14 cellular contexts compared by ENCODE assay signal in genomic region chr1:201542166-201543045, GRCh38. TPM values are rescaled to one million over a fixed set of nuclear protein-coding genes. Genes with fewer than 3 reads are reported as not detected.
DNase-seq lines count a peak whose midpoint lies in the region; ATAC-seq and TF ChIP-seq lines count a peak whose summit lies in the region.
"Had no signal": no experiment of that assay in that cellular context is flagged by ENCODE, and none has a peak within 500 bp of the region (broad histone marks: within the 10 kb centered on the region; RNA-seq: fewer than 3 reads in every experiment).

No MANE protein-coding gene starts in this region.

- no peaks in the 10 kb centered on the region for H3K27me3 ChIP-seq in GM23248 (replicated peaks; ENCODE audit: insufficient read depth)
- peaks cover 0 to 28% (median 23%) of the 10 kb centered on the region in 3 donors for H3K27me3 ChIP-seq in stomach
- peaks cover 23% of the 10 kb centered on the region for H3K27me3 ChIP-seq in CD4-positive, alpha-beta memory T cell (ENCODE audit: insufficient read depth, low read length)

- peak overlapping the region in 1 of 8 donors; percentile 5 for H3K4me3 Mint-ChIP-seq in CD4-positive, alpha-beta memory T cell

- peak overlapping the region; percentile 97 for H3K9ac ChIP-seq in GM23248

- no peaks in the 10 kb centered on the region for H4K20me1 ChIP-seq in GM23248 (ENCODE audit: insufficient read depth)

- peak overlapping the region; percentile 4; the same call in 1 of the 2 replicates for H2AFZ ChIP-seq in GM23248

- H3K27ac Mint-ChIP-seq in CD4-positive, alpha-beta memory T cell: no peak overlapping the region

- CTCF ChIA-PET in CD4-positive, alpha-beta memory T cell (lab: Charles Lee; ENCODE audit: partially characterized antibody): interaction anchor here (0.7 kb wide), 1 partner anchor 17 kb away, joined by 3 read pairs; no protein-coding TSS in a partner anchor

- H3K4me1 ChIP-seq in GM23248 (ENCODE audit: insufficient read depth) (peaks cover 62% of the 10 kb centered on the region), stomach (peaks cover 21 to 55% (median 28%) of the 10 kb centered on the region in 4 donors)
- peaks cover 19% of the 10 kb centered on the region for H3K4me1 ChIP-seq in CD4-positive, alpha-beta memory T cell (ENCODE audit: insufficient read depth, low read length)

- H3K27me3 Mint-ChIP-seq in CD4-positive, alpha-beta memory T cell: peaks cover 29 to 35% of the 10 kb centered on the region in 2 donors

- 1 to 3% methylated on average over 10 of the region's 10 CpGs for WGBS in GM23248 (ENCODE audit: low coverage in 1 of 2, low lambda C conversion rate in 2 of 2, missing lambda C conversion rate in 2 of 2), 2 experiments
- WGBS in stomach, 5 donors: 71 to 86% (median 80%) methylated on average over 10 of the region's 10 CpGs

- DNase-seq in GM23248 (peak; percentile 92), amniotic epithelial cell (ENCODE audit: low read depth) (peak; percentile 59), hepatic stellate cell (ENCODE audit: low spot score) (peak; percentile 50), stomach (no peak), hypothalamus (lab: John Stamatoyannopoulos, UW) (no peak), D341Med (ENCODE audit: low spot score) (no peak)
- DNase-seq in CD4-positive, alpha-beta memory T cell: no peak
- DNase-seq: caudate nucleus, DND-41, NCI-H2029, occipital lobe, SHP77 treated with DMSO at 0.1 percent for 48 hours had no signal

- H3K4me1 Mint-ChIP-seq in CD4-positive, alpha-beta memory T cell: peaks cover 7 to 24% (median 18%) of the 10 kb centered on the region in 4 donors

- POLR2A ChIA-PET in CD4-positive, alpha-beta memory T cell (lab: Charles Lee; ENCODE audit: partially characterized antibody): no interaction called here

- no peaks in the 10 kb centered on the region for H3K9me2 ChIP-seq in GM23248 (ENCODE audit: insufficient read depth)

- peaks cover 0 to 8% of the 10 kb centered on the region in 2 donors for H3K36me3 Mint-ChIP-seq in CD4-positive, alpha-beta memory T cell

- no peak for ATAC-seq in HG03039 (IDR thresholded peaks at IDR 0.05; ENCODE audit: unreplicated experiment)

- peaks cover 66% of the 10 kb centered on the region for H3F3A ChIP-seq in GM23248 (ENCODE audit: insufficient read depth)

- no peak for TF ChIP-seq CTCF in stomach (IDR thresholded peaks at IDR 0.05)

- H3K79me2 ChIP-seq in GM23248 (ENCODE audit: insufficient read depth): peaks cover 83% of the 10 kb centered on the region

- intact Hi-C loops in stomach (cut with DNase I; ENCODE audit: low total_unique reads): no loop called here
- intact Hi-C loops in CD4-positive, alpha-beta memory T cell (cut with micrococcal nuclease): no loop called here

- peak overlapping the region; percentile 86 for H3K4me2 ChIP-seq in GM23248 (ENCODE audit: unreplicated experiment)

- TF ChIP-seq EP300 in stomach (IDR thresholded peaks at IDR 0.05): no peak

- H3K4me3 ChIP-seq in GM23248 (peak overlapping the region; percentile 91), stomach (no peak overlapping the region)
- no peak overlapping the region for H3K4me3 ChIP-seq in CD4-positive, alpha-beta memory T cell (ENCODE audit: low read length in 2 of 2)

- H3K9me3 ChIP-seq in GM23248 (ENCODE audit: low read depth): no peaks in the 10 kb centered on the region
- no peaks in the 10 kb centered on the region for H3K9me3 ChIP-seq in stomach
- no peaks in the 10 kb centered on the region for H3K9me3 ChIP-seq in CD4-positive, alpha-beta memory T cell (ENCODE audit: control insufficient read depth in 1 of 2, low read length in 2 of 2)

- in situ Hi-C loops in GM23248 (cut with MboI): no loop called here

- H3K36me3 ChIP-seq in GM23248 (ENCODE audit: low read depth): no peaks in the 10 kb centered on the region
- H3K36me3 ChIP-seq in stomach: no peaks in the 10 kb centered on the region
- H3K36me3 ChIP-seq in CD4-positive, alpha-beta memory T cell (ENCODE audit: insufficient read depth, low read length): no peaks in the 10 kb centered on the region

- H3K9me3 Mint-ChIP-seq in CD4-positive, alpha-beta memory T cell: no peaks in the 10 kb centered on the region

- TF ChIP-seq POLR2A in stomach (IDR thresholded peaks at IDR 0.05): no peak

- H3K27ac ChIP-seq in GM23248 (peak overlapping the region; percentile 91), stomach (peak overlapping the region in 4 of 5 donors; percentile 6 to 87 (median 65))
- no peak overlapping the region for H3K27ac ChIP-seq in CD4-positive, alpha-beta memory T cell (ENCODE audit: low read depth, low read length)
- H3K27ac ChIP-seq: HL-60 had no signal

RNA-seq across cellular contexts. Expression of gene NAV1, which starts 3.5 kb away (rescaled TPM):
- 79.0 and 81.8 TPM in 2 replicates for total RNA-seq in GM23248 (2014; rRNA removed; shearing (Covaris generic))
- polyA plus RNA-seq in GM23248 (2016; fragmentation: Nextera tagmentation; extraction: Ambion mirVana) (74.7 and 75.6 TPM in 2 replicates), stomach (1 to 10 TPM; 3.0 to 4.7 (median 4.7) TPM)
- 10 to 100 TPM in 4 of 5 donors, 1 to 10 TPM in 1; 8.2 to 33.0 (median 17.3) TPM for total RNA-seq in stomach
- 1 to 10 TPM; 4.7 TPM for total RNA-seq in CD4-positive, alpha-beta memory T cell
- 1 to 10 TPM in 1 of 2 donors, under 1 TPM in 1; 0.29 to 2.8 TPM for polyA plus RNA-seq in CD4-positive, alpha-beta memory T cell

RNA-seq across cellular contexts. Expression of gene CSRP1, which starts 35.5 kb away (rescaled TPM):
- total RNA-seq in GM23248 (2014; rRNA removed; shearing (Covaris generic)): 1,160 and 1,256 TPM in 2 replicates
- polyA plus RNA-seq in GM23248 (2016; fragmentation: Nextera tagmentation; extraction: Ambion mirVana) (510 and 529 TPM in 2 replicates), stomach (100 to 1,000 TPM; 220 to 641 (median 274) TPM)
- 1,000 to 10,000 TPM in 2 of 5 donors, 100 to 1,000 TPM in 3; 304 to 2,162 (median 853) TPM for total RNA-seq in stomach
- 10 to 100 TPM; 34.2 to 36.0 TPM for total RNA-seq in CD4-positive, alpha-beta memory T cell
- 10 to 100 TPM; 74.6 to 79.3 TPM for polyA plus RNA-seq in CD4-positive, alpha-beta memory T cell

Comparison
In these comparisons a context has a peak if more than half of its experiments do, and no peak if none do; other contexts are left out.
1. DNase-seq: peak in GM23248 (single experiment), amniotic epithelial cell (single experiment) and hepatic stellate cell (single experiment); none in stomach (single experiment), hypothalamus (0 of 51), CD4-positive, alpha-beta memory T cell (0 of 5) and D341Med (single experiment).
2. RNA of gene CSRP1, which starts 35.5 kb away (total RNA-seq): 1,160 to 1,256 TPM in GM23248 and 304 to 2,162 TPM in stomach; 34.2 to 36.0 TPM in CD4-positive, alpha-beta memory T cell; every median in the first group is over 4 times any median in the second.